1 cellular context compared by ENCODE assay signal in the genomic region with DNA sequence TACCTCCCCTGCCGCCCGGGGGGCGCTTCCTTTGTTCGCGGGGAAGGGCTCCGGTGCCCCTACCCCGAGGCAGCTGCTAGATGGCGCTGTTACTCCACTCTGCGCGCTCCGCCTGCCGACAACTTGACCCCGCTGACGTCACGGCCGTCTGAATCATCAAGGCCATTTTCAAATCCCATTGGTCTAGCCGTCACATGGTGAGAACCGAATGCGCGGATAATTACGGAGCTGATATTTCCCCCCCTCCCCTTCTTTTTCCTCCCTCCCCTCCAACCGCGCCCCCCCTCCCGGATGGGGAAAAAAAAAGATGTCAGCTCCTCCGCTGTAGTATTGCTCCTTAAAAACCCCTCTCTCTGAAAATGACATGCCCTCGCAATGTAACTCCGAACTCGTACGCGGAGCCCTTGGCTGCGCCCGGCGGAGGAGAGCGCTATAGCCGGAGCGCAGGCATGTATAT.
TF ChIP-seq lines count a peak whose summit lies in the region.

Gene HOXC10, plus strand, starts transcription at position 246 of the 457 bp plus-strand sequence. Its CDS starts 114 bp downstream, at position 360.

TF ChIP-seq in GM12878, 131 proteins besides CTCF, POLR2A, EP300 and RAD21 (continued from another document and continues in another):
- TF ChIP-seq ZNF687 (IDR thresholded peaks at IDR 0.05) (no peak), MTA3 (IDR thresholded peaks at IDR 0.05; ENCODE audit: borderline replicate concordance, low read length) (no peak), HDGF (IDR thresholded peaks at IDR 0.05) (no peak), PBX3 (IDR thresholded peaks at IDR 0.05; ENCODE audit: insufficient replicate concordance, low read depth, low read length) (no peak), HSF1 (IDR thresholded peaks at IDR 0.05; ENCODE audit: low read depth, low read length) (no peak), NRF1 (conservative IDR thresholded peaks at IDR 0.05; ENCODE audit: low read depth, low read length) (no peak), SIX5 (IDR thresholded peaks at IDR 0.05; ENCODE audit: low read depth, low read length, severe bottlenecking) (no peak), CBX5 (IDR thresholded peaks at IDR 0.05; ENCODE audit: low read depth) (no peak), ZNF274 (IDR thresholded peaks at IDR 0.05; ENCODE audit: insufficient read depth, insufficient read length) (no peak), ZBTB11 (CRISPR knock-in tag; IDR thresholded peaks at IDR 0.05) (no peak), MEF2B (IDR thresholded peaks at IDR 0.05; ENCODE audit: partially characterized antibody, poor library complexity, severe bottlenecking) (no peak), MTA2 (IDR thresholded peaks at IDR 0.05; ENCODE audit: low read depth) (no peak), LARP7 (IDR thresholded peaks at IDR 0.05) (no peak), SMAD5 (IDR thresholded peaks at IDR 0.05; ENCODE audit: low read depth) (no peak), ATF7 (IDR thresholded peaks at IDR 0.05; ENCODE audit: low read depth) (peak; percentile 85), CREB1 (IDR thresholded peaks at IDR 0.05; ENCODE audit: low read depth) (peak; percentile 91), MYC (IDR thresholded peaks at IDR 0.05; ENCODE audit: insufficient read depth, insufficient read length, insufficient replicate concordance, low read length, severe bottlenecking) (no peak), PAX5 (IDR thresholded peaks at IDR 0.05; ENCODE audit: borderline replicate concordance, low read depth, low read length) (no peak), WRNIP1 (IDR thresholded peaks at IDR 0.05; ENCODE audit: borderline replicate concordance, low read depth, low read length) (no peak), JUND (IDR thresholded peaks at IDR 0.05; ENCODE audit: low read depth, low read length) (0 out of 2 replicates have a peak, but pooled peaks have one; percentile 8)
- TF ChIP-seq, protein P1, sequence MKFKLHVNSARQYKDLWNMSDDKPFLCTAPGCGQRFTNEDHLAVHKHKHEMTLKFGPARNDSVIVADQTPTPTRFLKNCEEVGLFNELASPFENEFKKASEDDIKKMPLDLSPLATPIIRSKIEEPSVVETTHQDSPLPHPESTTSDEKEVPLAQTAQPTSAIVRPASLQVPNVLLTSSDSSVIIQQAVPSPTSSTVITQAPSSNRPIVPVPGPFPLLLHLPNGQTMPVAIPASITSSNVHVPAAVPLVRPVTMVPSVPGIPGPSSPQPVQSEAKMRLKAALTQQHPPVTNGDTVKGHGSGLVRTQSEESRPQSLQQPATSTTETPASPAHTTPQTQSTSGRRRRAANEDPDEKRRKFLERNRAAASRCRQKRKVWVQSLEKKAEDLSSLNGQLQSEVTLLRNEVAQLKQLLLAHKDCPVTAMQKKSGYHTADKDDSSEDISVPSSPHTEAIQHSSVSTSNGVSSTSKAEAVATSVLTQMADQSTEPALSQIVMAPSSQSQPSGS (IDR thresholded peaks at IDR 0.05; ENCODE audit: low read length), result no peak
- TF ChIP-seq, protein P2, sequence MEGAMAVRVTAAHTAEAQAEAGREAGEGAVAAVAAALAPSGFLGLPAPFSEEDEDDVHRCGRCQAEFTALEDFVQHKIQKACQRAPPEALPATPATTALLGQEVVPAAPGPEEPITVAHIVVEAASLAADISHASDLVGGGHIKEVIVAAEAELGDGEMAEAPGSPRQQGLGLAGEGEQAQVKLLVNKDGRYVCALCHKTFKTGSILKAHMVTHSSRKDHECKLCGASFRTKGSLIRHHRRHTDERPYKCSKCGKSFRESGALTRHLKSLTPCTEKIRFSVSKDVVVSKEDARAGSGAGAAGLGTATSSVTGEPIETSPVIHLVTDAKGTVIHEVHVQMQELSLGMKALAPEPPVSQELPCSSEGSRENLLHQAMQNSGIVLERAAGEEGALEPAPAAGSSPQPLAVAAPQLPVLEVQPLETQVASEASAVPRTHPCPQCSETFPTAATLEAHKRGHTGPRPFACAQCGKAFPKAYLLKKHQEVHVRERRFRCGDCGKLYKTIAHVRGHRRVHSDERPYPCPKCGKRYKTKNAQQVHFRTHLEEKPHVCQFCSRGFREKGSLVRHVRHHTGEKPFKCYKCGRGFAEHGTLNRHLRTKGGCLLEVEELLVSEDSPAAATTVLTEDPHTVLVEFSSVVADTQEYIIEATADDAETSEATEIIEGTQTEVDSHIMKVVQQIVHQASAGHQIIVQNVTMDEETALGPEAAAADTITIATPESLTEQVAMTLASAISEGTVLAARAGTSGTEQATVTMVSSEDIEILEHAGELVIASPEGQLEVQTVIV (IDR thresholded peaks at IDR 0.05; ENCODE audit: borderline replicate concordance, partially characterized antibody), result no peak
- TF ChIP-seq, protein P3, sequence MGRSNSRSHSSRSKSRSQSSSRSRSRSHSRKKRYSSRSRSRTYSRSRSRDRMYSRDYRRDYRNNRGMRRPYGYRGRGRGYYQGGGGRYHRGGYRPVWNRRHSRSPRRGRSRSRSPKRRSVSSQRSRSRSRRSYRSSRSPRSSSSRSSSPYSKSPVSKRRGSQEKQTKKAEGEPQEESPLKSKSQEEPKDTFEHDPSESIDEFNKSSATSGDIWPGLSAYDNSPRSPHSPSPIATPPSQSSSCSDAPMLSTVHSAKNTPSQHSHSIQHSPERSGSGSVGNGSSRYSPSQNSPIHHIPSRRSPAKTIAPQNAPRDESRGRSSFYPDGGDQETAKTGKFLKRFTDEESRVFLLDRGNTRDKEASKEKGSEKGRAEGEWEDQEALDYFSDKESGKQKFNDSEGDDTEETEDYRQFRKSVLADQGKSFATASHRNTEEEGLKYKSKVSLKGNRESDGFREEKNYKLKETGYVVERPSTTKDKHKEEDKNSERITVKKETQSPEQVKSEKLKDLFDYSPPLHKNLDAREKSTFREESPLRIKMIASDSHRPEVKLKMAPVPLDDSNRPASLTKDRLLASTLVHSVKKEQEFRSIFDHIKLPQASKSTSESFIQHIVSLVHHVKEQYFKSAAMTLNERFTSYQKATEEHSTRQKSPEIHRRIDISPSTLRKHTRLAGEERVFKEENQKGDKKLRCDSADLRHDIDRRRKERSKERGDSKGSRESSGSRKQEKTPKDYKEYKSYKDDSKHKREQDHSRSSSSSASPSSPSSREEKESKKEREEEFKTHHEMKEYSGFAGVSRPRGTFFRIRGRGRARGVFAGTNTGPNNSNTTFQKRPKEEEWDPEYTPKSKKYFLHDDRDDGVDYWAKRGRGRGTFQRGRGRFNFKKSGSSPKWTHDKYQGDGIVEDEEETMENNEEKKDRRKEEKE (IDR thresholded peaks at IDR 0.05), result no peak
- TF ChIP-seq, protein P4, sequence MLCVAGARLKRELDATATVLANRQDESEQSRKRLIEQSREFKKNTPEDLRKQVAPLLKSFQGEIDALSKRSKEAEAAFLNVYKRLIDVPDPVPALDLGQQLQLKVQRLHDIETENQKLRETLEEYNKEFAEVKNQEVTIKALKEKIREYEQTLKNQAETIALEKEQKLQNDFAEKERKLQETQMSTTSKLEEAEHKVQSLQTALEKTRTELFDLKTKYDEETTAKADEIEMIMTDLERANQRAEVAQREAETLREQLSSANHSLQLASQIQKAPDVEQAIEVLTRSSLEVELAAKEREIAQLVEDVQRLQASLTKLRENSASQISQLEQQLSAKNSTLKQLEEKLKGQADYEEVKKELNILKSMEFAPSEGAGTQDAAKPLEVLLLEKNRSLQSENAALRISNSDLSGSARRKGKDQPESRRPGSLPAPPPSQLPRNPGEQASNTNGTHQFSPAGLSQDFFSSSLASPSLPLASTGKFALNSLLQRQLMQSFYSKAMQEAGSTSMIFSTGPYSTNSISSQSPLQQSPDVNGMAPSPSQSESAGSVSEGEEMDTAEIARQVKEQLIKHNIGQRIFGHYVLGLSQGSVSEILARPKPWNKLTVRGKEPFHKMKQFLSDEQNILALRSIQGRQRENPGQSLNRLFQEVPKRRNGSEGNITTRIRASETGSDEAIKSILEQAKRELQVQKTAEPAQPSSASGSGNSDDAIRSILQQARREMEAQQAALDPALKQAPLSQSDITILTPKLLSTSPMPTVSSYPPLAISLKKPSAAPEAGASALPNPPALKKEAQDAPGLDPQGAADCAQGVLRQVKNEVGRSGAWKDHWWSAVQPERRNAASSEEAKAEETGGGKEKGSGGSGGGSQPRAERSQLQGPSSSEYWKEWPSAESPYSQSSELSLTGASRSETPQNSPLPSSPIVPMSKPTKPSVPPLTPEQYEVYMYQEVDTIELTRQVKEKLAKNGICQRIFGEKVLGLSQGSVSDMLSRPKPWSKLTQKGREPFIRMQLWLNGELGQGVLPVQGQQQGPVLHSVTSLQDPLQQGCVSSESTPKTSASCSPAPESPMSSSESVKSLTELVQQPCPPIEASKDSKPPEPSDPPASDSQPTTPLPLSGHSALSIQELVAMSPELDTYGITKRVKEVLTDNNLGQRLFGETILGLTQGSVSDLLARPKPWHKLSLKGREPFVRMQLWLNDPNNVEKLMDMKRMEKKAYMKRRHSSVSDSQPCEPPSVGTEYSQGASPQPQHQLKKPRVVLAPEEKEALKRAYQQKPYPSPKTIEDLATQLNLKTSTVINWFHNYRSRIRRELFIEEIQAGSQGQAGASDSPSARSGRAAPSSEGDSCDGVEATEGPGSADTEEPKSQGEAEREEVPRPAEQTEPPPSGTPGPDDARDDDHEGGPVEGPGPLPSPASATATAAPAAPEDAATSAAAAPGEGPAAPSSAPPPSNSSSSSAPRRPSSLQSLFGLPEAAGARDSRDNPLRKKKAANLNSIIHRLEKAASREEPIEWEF (IDR thresholded peaks at IDR 0.05; ENCODE audit: insufficient replicate concordance, low read depth, low read length), result no peak
- TF ChIP-seq, protein P5, sequence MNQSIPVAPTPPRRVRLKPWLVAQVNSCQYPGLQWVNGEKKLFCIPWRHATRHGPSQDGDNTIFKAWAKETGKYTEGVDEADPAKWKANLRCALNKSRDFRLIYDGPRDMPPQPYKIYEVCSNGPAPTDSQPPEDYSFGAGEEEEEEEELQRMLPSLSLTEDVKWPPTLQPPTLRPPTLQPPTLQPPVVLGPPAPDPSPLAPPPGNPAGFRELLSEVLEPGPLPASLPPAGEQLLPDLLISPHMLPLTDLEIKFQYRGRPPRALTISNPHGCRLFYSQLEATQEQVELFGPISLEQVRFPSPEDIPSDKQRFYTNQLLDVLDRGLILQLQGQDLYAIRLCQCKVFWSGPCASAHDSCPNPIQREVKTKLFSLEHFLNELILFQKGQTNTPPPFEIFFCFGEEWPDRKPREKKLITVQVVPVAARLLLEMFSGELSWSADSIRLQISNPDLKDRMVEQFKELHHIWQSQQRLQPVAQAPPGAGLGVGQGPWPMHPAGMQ (IDR thresholded peaks at IDR 0.05; ENCODE audit: borderline replicate concordance), result no peak
